8 cellular contexts compared by ENCODE assay signal in genomic region chr16:19167710-19168172, GRCh38. TPM values are rescaled to one million over a fixed set of nuclear protein-coding genes. Genes with fewer than 3 reads are reported as not detected.
DNase-seq lines count a peak whose midpoint lies in the region; ATAC-seq and TF ChIP-seq lines count a peak whose summit lies in the region.

No MANE protein-coding gene starts in this region.

- peak; percentile 74 for TF ChIP-seq CTCF in GM12864 (IDR thresholded peaks at IDR 0.05; ENCODE audit: low read depth, low read length, missing control alignments)
- peak in 3 of 4 donors; percentile 88 to 91 (median 90) for TF ChIP-seq CTCF in right lobe of liver (IDR thresholded peaks at IDR 0.05)

- DNase-seq in A172 (ENCODE audit: low spot score) = peak; percentile 50
- DNase-seq in GM12864 (ENCODE audit: low read depth) = no peak
- peak; percentile 9 to 20 for DNase-seq in Kasumi-1 (lab: John Stamatoyannopoulos, UW)
- DNase-seq in SJSA1 (ENCODE audit: low read depth in 1 of 2, low spot score in 2 of 2) = peak; percentile 48 to 64
- DNase-seq in dermis microvascular lymphatic vessel endothelial cell (ENCODE audit: low read depth in 2 of 2) = peak; percentile 44 to 83
- DNase-seq in right lobe of liver = peak; percentile 81 to 85 (median 83)
- peak; percentile 42 to 47 for DNase-seq in stimulated activated CD8-positive, alpha-beta memory T cell treated with anti-CD3 and anti-CD28 coated beads, Interleukin-2, amount 100 ng/mL, for 48 hours (ENCODE audit: low read depth in 2 of 2)

- no peak overlapping the region for H3K27ac ChIP-seq in SJSA1
- H3K27ac ChIP-seq in right lobe of liver = peak overlapping the region in 1 of 3 donors; percentile 62

- intact Hi-C loops in right lobe of liver (cut with DNase I) = loop anchor here (5.0 kb wide), 2 partner anchors 205 to 210 kb away; no protein-coding TSS in a partner anchor

- H3K4me1 ChIP-seq in SJSA1 (replicated peaks) = peaks cover 19% of the 10 kb centered on the region
- no peaks in the 10 kb centered on the region for H3K4me1 ChIP-seq in right lobe of liver

- H3K4me3 ChIP-seq in GM12864 (ENCODE audit: low read depth, low read length) (peak overlapping the region; percentile 1; the same call in 1 of the 2 replicates), SJSA1 (peak overlapping the region; percentile 37), right lobe of liver (peak overlapping the region; percentile 58 to 85 (median 83))

- peak; percentile 90 to 96 (median 95) for ATAC-seq in right lobe of liver
- no peak for ATAC-seq in GM19467 (IDR thresholded peaks at IDR 0.05; ENCODE audit: unreplicated experiment)

- 0% methylated on average over 7 of the region's 45 CpGs for WGBS in right lobe of liver (ENCODE audit: insufficient coverage, low coverage, low lambda C conversion rate, missing lambda C conversion rate)

- H3K9me3 ChIP-seq in SJSA1 (replicated peaks) (no peaks in the 10 kb centered on the region), right lobe of liver (no peaks in the 10 kb centered on the region)

- no peak for TF ChIP-seq POLR2A in right lobe of liver (IDR thresholded peaks at IDR 0.05)

- H3K27me3 ChIP-seq in SJSA1 (replicated peaks) (peaks cover 27% of the 10 kb centered on the region), right lobe of liver (no peaks in the 10 kb centered on the region)

- H3K36me3 ChIP-seq in SJSA1 (no peaks in the 10 kb centered on the region), right lobe of liver (no peaks in the 10 kb centered on the region)

RNA-seq across cellular contexts. Expression of gene SYT17, which starts 0.3 kb away (rescaled TPM):
- total RNA-seq in A172 (2014; rRNA removed; shearing (Covaris generic)) = 0.55 and 1.3 TPM in 2 replicates
- total RNA-seq in SJSA1 (2014; rRNA removed; shearing (Covaris generic)) = 0.29 and 0.88 TPM in 2 replicates
- total RNA-seq in dermis microvascular lymphatic vessel endothelial cell (1.3 and 3.7 TPM in 2 replicates), right lobe of liver (10 to 100 TPM in 3 of 6 experiments, 1 to 10 TPM in 3; 8.2 to 14.1 (median 9.5) TPM)

RNA-seq across cellular contexts. Expression of gene ITPRIPL2, which starts 54.0 kb away (rescaled TPM):
- 24.1 and 30.8 TPM in 2 replicates for total RNA-seq in A172 (2014; rRNA removed; shearing (Covaris generic))
- 30.5 and 34.0 TPM in 2 replicates for total RNA-seq in SJSA1 (2014; rRNA removed; shearing (Covaris generic))
- total RNA-seq in dermis microvascular lymphatic vessel endothelial cell = 21.8 and 26.0 TPM in 2 replicates
- 10 to 100 TPM; 12.2 to 23.5 (median 17.7) TPM for total RNA-seq in right lobe of liver

Comparison
In these comparisons a context has a peak if more than half of its experiments do, and no peak if none do; other contexts are left out.
1. H3K4me3 ChIP-seq: peak in every context shown above with its lines; median percentile 83 in right lobe of liver; 37 in SJSA1; 1 in GM12864.